1 cellular context compared by ENCODE assay signal in genomic region chr4:176195184-176195978, GRCh38.
TF ChIP-seq lines count a peak whose summit lies in the region.

Gene SPATA4 (minus strand): TSS chr4:176195585. CDS start chr4:176195562, 23 bp downstream.

TF ChIP-seq in HepG2, 621 proteins besides CTCF, POLR2A, EP300 and RAD21 (continued from another document and continues in another):
- TF ChIP-seq, protein P1, sequence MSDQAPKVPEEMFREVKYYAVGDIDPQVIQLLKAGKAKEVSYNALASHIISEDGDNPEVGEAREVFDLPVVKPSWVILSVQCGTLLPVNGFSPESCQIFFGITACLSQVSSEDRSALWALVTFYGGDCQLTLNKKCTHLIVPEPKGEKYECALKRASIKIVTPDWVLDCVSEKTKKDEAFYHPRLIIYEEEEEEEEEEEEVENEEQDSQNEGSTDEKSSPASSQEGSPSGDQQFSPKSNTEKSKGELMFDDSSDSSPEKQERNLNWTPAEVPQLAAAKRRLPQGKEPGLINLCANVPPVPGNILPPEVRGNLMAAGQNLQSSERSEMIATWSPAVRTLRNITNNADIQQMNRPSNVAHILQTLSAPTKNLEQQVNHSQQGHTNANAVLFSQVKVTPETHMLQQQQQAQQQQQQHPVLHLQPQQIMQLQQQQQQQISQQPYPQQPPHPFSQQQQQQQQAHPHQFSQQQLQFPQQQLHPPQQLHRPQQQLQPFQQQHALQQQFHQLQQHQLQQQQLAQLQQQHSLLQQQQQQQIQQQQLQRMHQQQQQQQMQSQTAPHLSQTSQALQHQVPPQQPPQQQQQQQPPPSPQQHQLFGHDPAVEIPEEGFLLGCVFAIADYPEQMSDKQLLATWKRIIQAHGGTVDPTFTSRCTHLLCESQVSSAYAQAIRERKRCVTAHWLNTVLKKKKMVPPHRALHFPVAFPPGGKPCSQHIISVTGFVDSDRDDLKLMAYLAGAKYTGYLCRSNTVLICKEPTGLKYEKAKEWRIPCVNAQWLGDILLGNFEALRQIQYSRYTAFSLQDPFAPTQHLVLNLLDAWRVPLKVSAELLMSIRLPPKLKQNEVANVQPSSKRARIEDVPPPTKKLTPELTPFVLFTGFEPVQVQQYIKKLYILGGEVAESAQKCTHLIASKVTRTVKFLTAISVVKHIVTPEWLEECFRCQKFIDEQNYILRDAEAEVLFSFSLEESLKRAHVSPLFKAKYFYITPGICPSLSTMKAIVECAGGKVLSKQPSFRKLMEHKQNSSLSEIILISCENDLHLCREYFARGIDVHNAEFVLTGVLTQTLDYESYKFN (CRISPR knock-in tag; conservative IDR thresholded peaks at IDR 0.05) = no peak
- TF ChIP-seq NR3C1 (CRISPR knock-in tag; IDR thresholded peaks at IDR 0.05) (no peak), BRF2 (CRISPR knock-in tag; IDR thresholded peaks at IDR 0.05) (no peak), TIGD3 (CRISPR knock-in tag; IDR thresholded peaks at IDR 0.05; ENCODE audit: borderline replicate concordance) (no peak), AKAP8 (CRISPR knock-in tag; IDR thresholded peaks at IDR 0.05) (no peak), NCOA2 (CRISPR knock-in tag; IDR thresholded peaks at IDR 0.05) (peak; percentile 43; the same call in 1 of the 2 replicates), HDAC6 (IDR thresholded peaks at IDR 0.05; ENCODE audit: low read depth, low read length) (no peak), HMG20B (CRISPR knock-in tag; conservative IDR thresholded peaks at IDR 0.05) (no peak), ZNF776 (CRISPR knock-in tag; IDR thresholded peaks at IDR 0.05) (no peak; the same call in 1 of the 2 replicates), HCFC1 (IDR thresholded peaks at IDR 0.05; ENCODE audit: low read depth, low read length) (no peak; the same call in 1 of the 2 replicates), HMGA1 (CRISPR knock-in tag; conservative IDR thresholded peaks at IDR 0.05) (no peak), DBP (CRISPR knock-in tag; IDR thresholded peaks at IDR 0.05; ENCODE audit: not compliant biosample characterization) (no peak), ZBTB49 (CRISPR knock-in tag; IDR thresholded peaks at IDR 0.05; ENCODE audit: borderline replicate concordance) (no peak), NR2F6 (IDR thresholded peaks at IDR 0.05) (no peak), NR2F6 (CRISPR knock-in tag; IDR thresholded peaks at IDR 0.05) (no peak), ZKSCAN5 (CRISPR knock-in tag; IDR thresholded peaks at IDR 0.05) (no peak), ZNF296 (CRISPR knock-in tag; conservative IDR thresholded peaks at IDR 0.05) (no peak), FOXK2 (IDR thresholded peaks at IDR 0.05) (no peak), YEATS2 (CRISPR knock-in tag; IDR thresholded peaks at IDR 0.05; ENCODE audit: borderline replicate concordance) (peak; percentile 29; the same call in 1 of the 2 replicates), ZFYVE20 (CRISPR knock-in tag; IDR thresholded peaks at IDR 0.05; ENCODE audit: borderline replicate concordance, low read depth) (no peak), NKX3-1 (CRISPR knock-in tag; IDR thresholded peaks at IDR 0.05) (0 out of 2 replicates have a peak, but pooled peaks have one; percentile 22), ZBTB21 (CRISPR knock-in tag; IDR thresholded peaks at IDR 0.05) (no peak), ZBTB7A (CRISPR knock-in tag; IDR thresholded peaks at IDR 0.05) (no peak), RBM39 (IDR thresholded peaks at IDR 0.05; ENCODE audit: low read depth, low read length, poor library complexity, severe bottlenecking) (no peak), GATA4 (IDR thresholded peaks at IDR 0.05; ENCODE audit: borderline replicate concordance, low read depth) (no peak), MTA3 (CRISPR knock-in tag; IDR thresholded peaks at IDR 0.05) (no peak)
- TF ChIP-seq, protein P2, sequence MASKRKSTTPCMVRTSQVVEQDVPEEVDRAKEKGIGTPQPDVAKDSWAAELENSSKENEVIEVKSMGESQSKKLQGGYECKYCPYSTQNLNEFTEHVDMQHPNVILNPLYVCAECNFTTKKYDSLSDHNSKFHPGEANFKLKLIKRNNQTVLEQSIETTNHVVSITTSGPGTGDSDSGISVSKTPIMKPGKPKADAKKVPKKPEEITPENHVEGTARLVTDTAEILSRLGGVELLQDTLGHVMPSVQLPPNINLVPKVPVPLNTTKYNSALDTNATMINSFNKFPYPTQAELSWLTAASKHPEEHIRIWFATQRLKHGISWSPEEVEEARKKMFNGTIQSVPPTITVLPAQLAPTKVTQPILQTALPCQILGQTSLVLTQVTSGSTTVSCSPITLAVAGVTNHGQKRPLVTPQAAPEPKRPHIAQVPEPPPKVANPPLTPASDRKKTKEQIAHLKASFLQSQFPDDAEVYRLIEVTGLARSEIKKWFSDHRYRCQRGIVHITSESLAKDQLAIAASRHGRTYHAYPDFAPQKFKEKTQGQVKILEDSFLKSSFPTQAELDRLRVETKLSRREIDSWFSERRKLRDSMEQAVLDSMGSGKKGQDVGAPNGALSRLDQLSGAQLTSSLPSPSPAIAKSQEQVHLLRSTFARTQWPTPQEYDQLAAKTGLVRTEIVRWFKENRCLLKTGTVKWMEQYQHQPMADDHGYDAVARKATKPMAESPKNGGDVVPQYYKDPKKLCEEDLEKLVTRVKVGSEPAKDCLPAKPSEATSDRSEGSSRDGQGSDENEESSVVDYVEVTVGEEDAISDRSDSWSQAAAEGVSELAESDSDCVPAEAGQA (IDR thresholded peaks at IDR 0.05; ENCODE audit: low read depth) = no peak
- TF ChIP-seq, protein P2 (CRISPR knock-in tag; IDR thresholded peaks at IDR 0.05; ENCODE audit: borderline replicate concordance) = no peak
- TF ChIP-seq, protein P3, sequence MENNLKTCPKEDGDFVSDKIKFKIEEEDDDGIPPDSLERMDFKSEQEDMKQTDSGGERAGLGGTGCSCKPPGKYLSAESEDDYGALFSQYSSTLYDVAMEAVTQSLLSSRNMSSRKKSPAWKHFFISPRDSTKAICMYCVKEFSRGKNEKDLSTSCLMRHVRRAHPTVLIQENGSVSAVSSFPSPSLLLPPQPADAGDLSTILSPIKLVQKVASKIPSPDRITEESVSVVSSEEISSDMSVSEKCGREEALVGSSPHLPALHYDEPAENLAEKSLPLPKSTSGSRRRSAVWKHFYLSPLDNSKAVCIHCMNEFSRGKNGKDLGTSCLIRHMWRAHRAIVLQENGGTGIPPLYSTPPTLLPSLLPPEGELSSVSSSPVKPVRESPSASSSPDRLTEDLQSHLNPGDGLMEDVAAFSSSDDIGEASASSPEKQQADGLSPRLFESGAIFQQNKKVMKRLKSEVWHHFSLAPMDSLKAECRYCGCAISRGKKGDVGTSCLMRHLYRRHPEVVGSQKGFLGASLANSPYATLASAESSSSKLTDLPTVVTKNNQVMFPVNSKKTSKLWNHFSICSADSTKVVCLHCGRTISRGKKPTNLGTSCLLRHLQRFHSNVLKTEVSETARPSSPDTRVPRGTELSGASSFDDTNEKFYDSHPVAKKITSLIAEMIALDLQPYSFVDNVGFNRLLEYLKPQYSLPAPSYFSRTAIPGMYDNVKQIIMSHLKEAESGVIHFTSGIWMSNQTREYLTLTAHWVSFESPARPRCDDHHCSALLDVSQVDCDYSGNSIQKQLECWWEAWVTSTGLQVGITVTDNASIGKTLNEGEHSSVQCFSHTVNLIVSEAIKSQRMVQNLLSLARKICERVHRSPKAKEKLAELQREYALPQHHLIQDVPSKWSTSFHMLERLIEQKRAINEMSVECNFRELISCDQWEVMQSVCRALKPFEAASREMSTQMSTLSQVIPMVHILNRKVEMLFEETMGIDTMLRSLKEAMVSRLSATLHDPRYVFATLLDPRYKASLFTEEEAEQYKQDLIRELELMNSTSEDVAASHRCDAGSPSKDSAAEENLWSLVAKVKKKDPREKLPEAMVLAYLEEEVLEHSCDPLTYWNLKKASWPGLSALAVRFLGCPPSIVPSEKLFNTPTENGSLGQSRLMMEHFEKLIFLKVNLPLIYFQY (CRISPR knock-in tag; IDR thresholded peaks at IDR 0.05; ENCODE audit: borderline replicate concordance) = no peak
- TF ChIP-seq, protein P4, sequence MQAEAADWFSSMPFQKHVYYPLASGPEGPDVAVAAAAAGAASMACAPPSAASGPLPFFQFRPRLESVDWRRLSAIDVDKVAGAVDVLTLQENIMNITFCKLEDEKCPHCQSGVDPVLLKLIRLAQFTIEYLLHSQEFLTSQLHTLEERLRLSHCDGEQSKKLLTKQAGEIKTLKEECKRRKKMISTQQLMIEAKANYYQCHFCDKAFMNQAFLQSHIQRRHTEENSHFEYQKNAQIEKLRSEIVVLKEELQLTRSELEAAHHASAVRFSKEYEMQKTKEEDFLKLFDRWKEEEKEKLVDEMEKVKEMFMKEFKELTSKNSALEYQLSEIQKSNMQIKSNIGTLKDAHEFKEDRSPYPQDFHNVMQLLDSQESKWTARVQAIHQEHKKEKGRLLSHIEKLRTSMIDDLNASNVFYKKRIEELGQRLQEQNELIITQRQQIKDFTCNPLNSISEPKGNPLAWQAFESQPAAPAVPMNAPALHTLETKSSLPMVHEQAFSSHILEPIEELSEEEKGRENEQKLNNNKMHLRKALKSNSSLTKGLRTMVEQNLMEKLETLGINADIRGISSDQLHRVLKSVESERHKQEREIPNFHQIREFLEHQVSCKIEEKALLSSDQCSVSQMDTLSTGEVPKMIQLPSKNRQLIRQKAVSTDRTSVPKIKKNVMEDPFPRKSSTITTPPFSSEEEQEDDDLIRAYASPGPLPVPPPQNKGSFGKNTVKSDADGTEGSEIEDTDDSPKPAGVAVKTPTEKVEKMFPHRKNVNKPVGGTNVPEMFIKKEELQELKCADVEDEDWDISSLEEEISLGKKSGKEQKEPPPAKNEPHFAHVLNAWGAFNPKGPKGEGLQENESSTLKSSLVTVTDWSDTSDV (CRISPR knock-in tag; IDR thresholded peaks at IDR 0.05) = no peak
- TF ChIP-seq, protein P5, sequence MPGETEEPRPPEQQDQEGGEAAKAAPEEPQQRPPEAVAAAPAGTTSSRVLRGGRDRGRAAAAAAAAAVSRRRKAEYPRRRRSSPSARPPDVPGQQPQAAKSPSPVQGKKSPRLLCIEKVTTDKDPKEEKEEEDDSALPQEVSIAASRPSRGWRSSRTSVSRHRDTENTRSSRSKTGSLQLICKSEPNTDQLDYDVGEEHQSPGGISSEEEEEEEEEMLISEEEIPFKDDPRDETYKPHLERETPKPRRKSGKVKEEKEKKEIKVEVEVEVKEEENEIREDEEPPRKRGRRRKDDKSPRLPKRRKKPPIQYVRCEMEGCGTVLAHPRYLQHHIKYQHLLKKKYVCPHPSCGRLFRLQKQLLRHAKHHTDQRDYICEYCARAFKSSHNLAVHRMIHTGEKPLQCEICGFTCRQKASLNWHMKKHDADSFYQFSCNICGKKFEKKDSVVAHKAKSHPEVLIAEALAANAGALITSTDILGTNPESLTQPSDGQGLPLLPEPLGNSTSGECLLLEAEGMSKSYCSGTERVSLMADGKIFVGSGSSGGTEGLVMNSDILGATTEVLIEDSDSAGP (CRISPR knock-in tag; IDR thresholded peaks at IDR 0.05; ENCODE audit: borderline replicate concordance) = no peak; the same call in 1 of the 2 replicates
